1 cellular context compared by ENCODE assay signal in genomic region chr12:33588082-33588712, GRCh38.
A peak's percentile ranks its signal among the peaks of the same experiment; 100 is the strongest.
TF ChIP-seq lines count a peak whose summit lies in the region.

No MANE protein-coding gene starts in this region.

TF ChIP-seq in K562, 482 proteins besides CTCF, POLR2A, EP300 and RAD21 (continued from another document and continues in another):
- TF ChIP-seq CEBPZ (IDR thresholded peaks at IDR 0.05; ENCODE audit: borderline replicate concordance, low read depth, low read length) (no peak), RBM14 (IDR thresholded peaks at IDR 0.05; ENCODE audit: borderline replicate concordance, insufficient read depth, low read depth, low read length) (no peak), ZC3H4 (CRISPR knock-in tag; IDR thresholded peaks at IDR 0.05; ENCODE audit: borderline replicate concordance) (no peak), TRIM24 (IDR thresholded peaks at IDR 0.05) (peak; percentile 87 to 93), HMGXB4 (CRISPR knock-in tag; IDR thresholded peaks at IDR 0.05) (no peak), HIVEP1 (CRISPR knock-in tag; IDR thresholded peaks at IDR 0.05) (no peak), SAP30 (IDR thresholded peaks at IDR 0.05; ENCODE audit: borderline replicate concordance, insufficient read depth, low read depth, low read length, poor library complexity, severe bottlenecking) (no peak), XRCC3 (IDR thresholded peaks at IDR 0.05) (no peak), ZNF143 (CRISPR knock-in tag; IDR thresholded peaks at IDR 0.05) (no peak), PHF20 (IDR thresholded peaks at IDR 0.05; ENCODE audit: partially characterized antibody) (no peak), SIN3B (IDR thresholded peaks at IDR 0.05; ENCODE audit: low read depth) (no peak), IRF2 (CRISPR knock-in tag; IDR thresholded peaks at IDR 0.05) (no peak), ZNF232 (CRISPR knock-in tag; IDR thresholded peaks at IDR 0.05) (no peak), ID3 (CRISPR knock-in tag; IDR thresholded peaks at IDR 0.05) (no peak), ID3 (tag; IDR thresholded peaks at IDR 0.05) (no peak), NCOA4 (IDR thresholded peaks at IDR 0.05; ENCODE audit: partially characterized antibody) (no peak), FOXP1 (CRISPR knock-in tag; IDR thresholded peaks at IDR 0.05) (no peak), MEF2A (IDR thresholded peaks at IDR 0.05; ENCODE audit: control insufficient read depth, low read depth, low read length) (peak; percentile 93), ZNF644 (tag; IDR thresholded peaks at IDR 0.05; ENCODE audit: low read depth) (no peak; the same call in 1 of the 2 replicates), YBX1 (IDR thresholded peaks at IDR 0.05) (no peak), SMAD2 (IDR thresholded peaks at IDR 0.05; ENCODE audit: low read depth, low read length) (no peak), HINFP (tag; conservative IDR thresholded peaks at IDR 0.05; ENCODE audit: low read depth) (no peak; the same call in 1 of the 2 replicates), ZNF395 (CRISPR knock-in tag; IDR thresholded peaks at IDR 0.05) (no peak; the same call in 1 of the 2 replicates), ETV6 (IDR thresholded peaks at IDR 0.05; ENCODE audit: borderline replicate concordance in 1 of 2, low read depth in 2 of 2, low read length in 1 of 2) (0 out of 4 replicates have a peak, but pooled peaks of 1 of the 2 experiments have one; percentile 45), ETV6 (CRISPR knock-in tag; IDR thresholded peaks at IDR 0.05; ENCODE audit: borderline replicate concordance) (no peak), ZKSCAN1 (IDR thresholded peaks at IDR 0.05; ENCODE audit: low read depth, low read length) (no peak), NFATC3 (IDR thresholded peaks at IDR 0.05) (peak; percentile 75; the same call in 1 of the 2 replicates), ZBTB11 (CRISPR knock-in tag; IDR thresholded peaks at IDR 0.05) (peak in 1 of 3 experiments; percentile 65; a peak in 2 of 6 replicates), RAD51 (IDR thresholded peaks at IDR 0.05; ENCODE audit: borderline replicate concordance, low read depth) (no peak), ZBED1 (IDR thresholded peaks at IDR 0.05) (0 out of 2 replicates have a peak, but pooled peaks have one; percentile 42), ZKSCAN8 (CRISPR knock-in tag; IDR thresholded peaks at IDR 0.05) (no peak), MCM3 (IDR thresholded peaks at IDR 0.05) (no peak), ZFPM2 (CRISPR knock-in tag; IDR thresholded peaks at IDR 0.05) (no peak), STAT5A (IDR thresholded peaks at IDR 0.05; ENCODE audit: borderline replicate concordance, low read length) (peak; percentile 99), PRDM10 (IDR thresholded peaks at IDR 0.05; ENCODE audit: partially characterized antibody) (peak; percentile 50), ZNF41 (CRISPR knock-in tag; conservative IDR thresholded peaks at IDR 0.05) (no peak), NCOA2 (IDR thresholded peaks at IDR 0.05; ENCODE audit: partially characterized antibody in 2 of 2) (peak; percentile 80 to 92), KAT2B (IDR thresholded peaks at IDR 0.05; ENCODE audit: low read depth, low read length) (no peak), EWSR1 (IDR thresholded peaks at IDR 0.05; ENCODE audit: borderline replicate concordance, low read depth, partially characterized antibody) (no peak)
